ENCODE assay signal across 13 cellular contexts in the genomic region with DNA sequence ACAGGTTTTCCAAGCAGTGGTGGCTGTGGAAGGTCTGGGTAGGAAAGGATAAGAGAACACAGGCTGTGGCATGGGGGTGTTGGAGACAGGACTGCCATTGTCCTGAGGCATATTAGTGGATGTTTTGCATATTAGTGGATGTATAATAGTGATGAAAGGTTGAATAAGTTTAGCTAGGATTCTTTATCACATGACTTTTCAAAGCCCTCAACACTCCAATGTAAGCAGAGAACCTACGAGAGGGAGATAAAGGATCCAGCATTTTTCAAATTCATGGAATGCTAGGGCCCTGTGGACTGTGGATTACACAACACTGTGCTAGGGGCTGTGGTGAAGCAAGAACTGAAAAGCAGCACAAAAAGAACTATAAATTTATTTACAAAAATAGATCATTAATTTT.
DNase-seq lines count a peak whose midpoint lies in the region; ATAC-seq and TF ChIP-seq lines count a peak whose summit lies in the region.
"Had no signal": no experiment of that assay in that cellular context is flagged by ENCODE, and none has a peak within 500 bp of the region (broad histone marks: within the 10 kb centered on the region; RNA-seq: fewer than 3 reads in every experiment).

No MANE protein-coding gene starts in this region.

- H3K27me3 ChIP-seq in HAP-1 (ENCODE audit: low read depth) (no peaks in the 10 kb centered on the region), mesenchymal stem cell (ENCODE audit: control insufficient read depth in 1 of 2, insufficient read depth in 1 of 2, low read length in 2 of 2) (no peaks in the 10 kb centered on the region), mammary epithelial cell (ENCODE audit: insufficient read depth, low read length) (no peaks in the 10 kb centered on the region), PC-3 (ENCODE audit: low read length) (no peaks in the 10 kb centered on the region)
- H3K27me3 ChIP-seq: upper lobe of right lung had no signal

- H3K4ac ChIP-seq in mesenchymal stem cell (ENCODE audit: low read depth in 1 of 2, low read length in 2 of 2): no peak overlapping the region

- DNase-seq in AG08396 (ENCODE audit: low spot score) (peak; percentile 63), HAP-1 (ENCODE audit: low spot score in 2 of 2) (peak; percentile 55 to 83), choroid plexus epithelial cell (ENCODE audit: low read depth) (peak; percentile 74), mesenchymal stem cell (peak; percentile 50), OCI-M1 (lab: John Stamatoyannopoulos, UW) (no peak), mammary epithelial cell (no peak), PC-3 (no peak), activated gamma-delta T cell treated with Interleukin-2 at 50 U/mL for 16 hours (no peak)
- DNase-seq: activated CD8-positive, alpha-beta T cell treated with anti-CD3 and anti-CD28 coated beads, Interleukin-2, amount 10 ng/mL, durations not matched to agents 7 days and 5 days; activated effector memory CD4-positive, alpha-beta T cell treated with anti-CD3 and anti-CD28 coated beads, Interleukin-2, amount 50 U/mL, for 16 hours; midbrain; upper lobe of right lung had no signal

- H2BK120ac ChIP-seq in mesenchymal stem cell (ENCODE audit: low read depth, low read length): no peak overlapping the region

- TF ChIP-seq CTCF in choroid plexus epithelial cell (conservative IDR thresholded peaks at IDR 0.05; ENCODE audit: low read depth, low read length) (no peak), mammary epithelial cell (conservative IDR thresholded peaks at IDR 0.05 in 1 of 2, IDR thresholded peaks at IDR 0.05 in 1 of 2; ENCODE audit: extremely low read depth in 1 of 2, insufficient read depth in 1 of 2, low read depth in 1 of 2, low read length in 2 of 2) (no peak), PC-3 (conservative IDR thresholded peaks at IDR 0.05; ENCODE audit: low read depth, low read length) (no peak)

- H2AFZ ChIP-seq in mesenchymal stem cell (ENCODE audit: low read depth, low read length) (no peak overlapping the region), mammary epithelial cell (ENCODE audit: low read depth, low read length) (no peak overlapping the region), PC-3 (ENCODE audit: low read length) (no peak overlapping the region)
- H2AFZ ChIP-seq: parathyroid adenoma had no signal

- H3K79me2 ChIP-seq in mammary epithelial cell (ENCODE audit: insufficient read depth, low read length): no peaks in the 10 kb centered on the region
- no peaks in the 10 kb centered on the region for H3K79me2 ChIP-seq in PC-3 (ENCODE audit: low read length)
- H3K79me2 ChIP-seq: parathyroid adenoma had no signal

- no CpG with 5 or more reads among the region's 1 CpG for WGBS in mesenchymal stem cell
- WGBS in mammary epithelial cell (ENCODE audit: low coverage, missing lambda C conversion rate): 76% methylated on average over 1 of the region's 1 CpG

- no peak overlapping the region for H2BK5ac ChIP-seq in mesenchymal stem cell (ENCODE audit: low read depth, low read length, poor library complexity, severe bottlenecking)

- no peak overlapping the region for H2AK5ac ChIP-seq in mesenchymal stem cell (ENCODE audit: low read length, severe bottlenecking)

- no peak overlapping the region for H3K23ac ChIP-seq in mesenchymal stem cell (ENCODE audit: low read length in 2 of 2)

- H3K14ac ChIP-seq in mesenchymal stem cell (ENCODE audit: low read length in 2 of 2): no peak overlapping the region

- H3K4me1 ChIP-seq in HAP-1: peaks cover 17% of the 10 kb centered on the region
- H3K4me1 ChIP-seq in mesenchymal stem cell (ENCODE audit: control insufficient read depth, insufficient read depth, low read depth, low read length): peaks cover 1% of the 10 kb centered on the region
- no peaks in the 10 kb centered on the region for H3K4me1 ChIP-seq in mammary epithelial cell (ENCODE audit: insufficient read depth, low read length)
- no peaks in the 10 kb centered on the region for H3K4me1 ChIP-seq in PC-3 (ENCODE audit: insufficient read depth, low read length)
- H3K4me1 ChIP-seq: parathyroid adenoma, upper lobe of right lung had no signal

- no peak for ATAC-seq in PC-3
- ATAC-seq: activated CD8-positive, alpha-beta T cell treated with anti-CD3 and anti-CD28 coated beads, Interleukin-2, amount 10 ng/mL, durations not matched to agents 7 days and 5 days; upper lobe of right lung had no signal

- no peak overlapping the region for H3K18ac ChIP-seq in mesenchymal stem cell (ENCODE audit: low read depth in 1 of 2, low read length in 2 of 2)

- CTCF ChIA-PET in mammary epithelial cell (lab: Charles Lee; ENCODE audit: low non-redundant PET) (no interaction called here), PC-3 (lab: Charles Lee) (no interaction called here)

- no peak overlapping the region for H4K8ac ChIP-seq in mesenchymal stem cell (ENCODE audit: low read length)

- H3K36me3 ChIP-seq in HAP-1 (replicated peaks) (no peaks in the 10 kb centered on the region), mesenchymal stem cell (ENCODE audit: control insufficient read depth in 1 of 2, insufficient read depth in 2 of 2, low read depth in 1 of 2, low read length in 2 of 2) (no peaks in the 10 kb centered on the region), mammary epithelial cell (ENCODE audit: insufficient read depth, low read length) (no peaks in the 10 kb centered on the region), PC-3 (ENCODE audit: low read depth, low read length) (no peaks in the 10 kb centered on the region)
- H3K36me3 ChIP-seq: upper lobe of right lung had no signal

- H3K4me3 ChIP-seq in HAP-1: no peak overlapping the region
- H3K4me3 ChIP-seq in choroid plexus epithelial cell (ENCODE audit: low read depth, low read length): no peak overlapping the region
- no peak overlapping the region for H3K4me3 ChIP-seq in mesenchymal stem cell (ENCODE audit: insufficient read depth in 1 of 2, low read depth in 1 of 2, low read length in 2 of 2)
- H3K4me3 ChIP-seq in mammary epithelial cell (replicated peaks in 1 of 3; ENCODE audit: insufficient read depth in 1 of 3, low read depth in 2 of 3, low read length in 3 of 3): no peak overlapping the region
- H3K4me3 ChIP-seq in PC-3 (ENCODE audit: low read length): no peak overlapping the region
- H3K4me3 ChIP-seq: upper lobe of right lung had no signal

- no peaks in the 10 kb centered on the region for H3K9me3 ChIP-seq in HAP-1
- H3K9me3 ChIP-seq in mesenchymal stem cell (ENCODE audit: control insufficient read depth, low read length): no peaks in the 10 kb centered on the region
- no peaks in the 10 kb centered on the region for H3K9me3 ChIP-seq in mammary epithelial cell (replicated peaks; ENCODE audit: insufficient read depth, low read length)
- no peaks in the 10 kb centered on the region for H3K9me3 ChIP-seq in PC-3 (ENCODE audit: low read length)
- H3K9me3 ChIP-seq: upper lobe of right lung had no signal

- H2BK12ac ChIP-seq in mesenchymal stem cell (ENCODE audit: low read length in 2 of 2): no peak overlapping the region

- no peak overlapping the region for H3K9ac ChIP-seq in mesenchymal stem cell (ENCODE audit: low read length)
- H3K9ac ChIP-seq in mammary epithelial cell (ENCODE audit: insufficient read depth, low read length): no peak overlapping the region
- no peak overlapping the region for H3K9ac ChIP-seq in PC-3 (ENCODE audit: low read length)
- H3K9ac ChIP-seq: parathyroid adenoma had no signal

- H3K79me1 ChIP-seq in mesenchymal stem cell (replicated peaks; ENCODE audit: low read length, poor library complexity, severe bottlenecking): no peaks in the 10 kb centered on the region

- intact Hi-C loops in mammary epithelial cell (cut with micrococcal nuclease): no loop called here
- intact Hi-C loops in PC-3 (cut with micrococcal nuclease): no loop called here

- POLR2A ChIA-PET in PC-3 (lab: Charles Lee; ENCODE audit: unreplicated experiment): no interaction called here

- H4K20me1 ChIP-seq in mammary epithelial cell (ENCODE audit: insufficient read depth, low read length) (no peaks in the 10 kb centered on the region), PC-3 (ENCODE audit: low read length) (no peaks in the 10 kb centered on the region)

- no TSS peak for BruUV-seq in mammary epithelial cell (replicated peaks; lab: Mats Ljungman, UMichigan)
- BruUV-seq in PC-3 (replicated peaks; lab: Mats Ljungman, UMichigan): no TSS peak

- in situ Hi-C loops in HAP-1 (cut with MboI; ENCODE audit: low sequenced_read_pairs) (no loop called here), mammary epithelial cell (cut with MboI; ENCODE audit: low sequenced_read_pairs in 2 of 2) (no loop called here)

- H3K4me2 ChIP-seq in mesenchymal stem cell (ENCODE audit: low read length, poor library complexity, severe bottlenecking): no peak overlapping the region
- H3K4me2 ChIP-seq in mammary epithelial cell (ENCODE audit: insufficient read depth, low read depth, low read length): no peak overlapping the region
- no peak overlapping the region for H3K4me2 ChIP-seq in PC-3 (ENCODE audit: low read length)

- no peak overlapping the region for H4K91ac ChIP-seq in mesenchymal stem cell (ENCODE audit: low read length)

- dilution Hi-C loops in mammary epithelial cell (cut with HindIII; ENCODE audit: low sequenced_read_pairs): no loop called here

- H3K27ac ChIP-seq in mesenchymal stem cell (ENCODE audit: low read length, poor library complexity, severe bottlenecking): no peak overlapping the region
- H3K27ac ChIP-seq in mammary epithelial cell (ENCODE audit: insufficient read depth, low read depth, low read length): no peak overlapping the region
- H3K27ac ChIP-seq in PC-3 (ENCODE audit: low read length): no peak overlapping the region
- H3K27ac ChIP-seq: parathyroid adenoma, upper lobe of right lung had no signal

- H3K9me2 ChIP-seq in PC-3 (replicated peaks; ENCODE audit: low read length): no peaks in the 10 kb centered on the region

- H3F3A ChIP-seq in PC-3 (ENCODE audit: low read length, unreplicated experiment): no peaks in the 10 kb centered on the region

- H2BK15ac ChIP-seq in mesenchymal stem cell (ENCODE audit: low read depth, poor library complexity, severe bottlenecking): no peak overlapping the region

Comparison
In these comparisons a context has a peak if more than half of its experiments do, and no peak if none do; other contexts are left out.
1. DNase-seq: peak in AG08396 (single experiment), HAP-1 (2 of 2), choroid plexus epithelial cell (single experiment) and mesenchymal stem cell (single experiment); none in OCI-M1 (single experiment), mammary epithelial cell (single experiment), PC-3 (single experiment) and activated gamma-delta T cell treated with Interleukin-2 at 50 U/mL for 16 hours (single experiment).